ENCODE assay signal across 1 cellular context in the genomic region with DNA sequence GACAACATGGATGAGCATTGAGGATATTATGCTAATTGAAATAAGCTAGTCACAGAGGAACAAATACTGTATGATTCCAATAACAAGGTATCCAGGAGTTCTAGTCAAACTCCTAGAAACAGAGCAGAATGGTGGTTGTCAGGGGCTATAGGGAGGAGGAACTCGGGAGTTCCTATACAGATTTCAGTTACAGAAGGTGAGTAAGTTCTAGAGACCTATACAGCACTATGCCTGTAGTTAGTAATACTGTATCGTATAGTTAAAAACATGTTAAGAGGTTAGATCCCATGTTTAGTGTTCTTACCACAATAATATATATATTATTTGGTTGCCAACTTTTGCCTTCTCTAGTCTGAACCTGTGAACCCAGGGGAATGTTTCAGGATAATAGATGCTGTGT.
TF ChIP-seq lines count a peak whose summit lies in the region.

No MANE protein-coding gene starts in this region.

TF ChIP-seq in GM12878, 131 proteins besides CTCF, POLR2A, EP300 and RAD21 (continued from another document):
- TF ChIP-seq IKZF1 (conservative IDR thresholded peaks at IDR 0.05) (no peak), RCOR1 (conservative IDR thresholded peaks at IDR 0.05; ENCODE audit: low read depth, low read length) (no peak), ZNF274 (IDR thresholded peaks at IDR 0.05; ENCODE audit: insufficient read depth, insufficient read length) (no peak), PAX8 (IDR thresholded peaks at IDR 0.05) (no peak), ZNF24 (IDR thresholded peaks at IDR 0.05) (no peak)
- TF ChIP-seq, protein P1, sequence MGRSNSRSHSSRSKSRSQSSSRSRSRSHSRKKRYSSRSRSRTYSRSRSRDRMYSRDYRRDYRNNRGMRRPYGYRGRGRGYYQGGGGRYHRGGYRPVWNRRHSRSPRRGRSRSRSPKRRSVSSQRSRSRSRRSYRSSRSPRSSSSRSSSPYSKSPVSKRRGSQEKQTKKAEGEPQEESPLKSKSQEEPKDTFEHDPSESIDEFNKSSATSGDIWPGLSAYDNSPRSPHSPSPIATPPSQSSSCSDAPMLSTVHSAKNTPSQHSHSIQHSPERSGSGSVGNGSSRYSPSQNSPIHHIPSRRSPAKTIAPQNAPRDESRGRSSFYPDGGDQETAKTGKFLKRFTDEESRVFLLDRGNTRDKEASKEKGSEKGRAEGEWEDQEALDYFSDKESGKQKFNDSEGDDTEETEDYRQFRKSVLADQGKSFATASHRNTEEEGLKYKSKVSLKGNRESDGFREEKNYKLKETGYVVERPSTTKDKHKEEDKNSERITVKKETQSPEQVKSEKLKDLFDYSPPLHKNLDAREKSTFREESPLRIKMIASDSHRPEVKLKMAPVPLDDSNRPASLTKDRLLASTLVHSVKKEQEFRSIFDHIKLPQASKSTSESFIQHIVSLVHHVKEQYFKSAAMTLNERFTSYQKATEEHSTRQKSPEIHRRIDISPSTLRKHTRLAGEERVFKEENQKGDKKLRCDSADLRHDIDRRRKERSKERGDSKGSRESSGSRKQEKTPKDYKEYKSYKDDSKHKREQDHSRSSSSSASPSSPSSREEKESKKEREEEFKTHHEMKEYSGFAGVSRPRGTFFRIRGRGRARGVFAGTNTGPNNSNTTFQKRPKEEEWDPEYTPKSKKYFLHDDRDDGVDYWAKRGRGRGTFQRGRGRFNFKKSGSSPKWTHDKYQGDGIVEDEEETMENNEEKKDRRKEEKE (IDR thresholded peaks at IDR 0.05) = no peak
- TF ChIP-seq, protein P2, sequence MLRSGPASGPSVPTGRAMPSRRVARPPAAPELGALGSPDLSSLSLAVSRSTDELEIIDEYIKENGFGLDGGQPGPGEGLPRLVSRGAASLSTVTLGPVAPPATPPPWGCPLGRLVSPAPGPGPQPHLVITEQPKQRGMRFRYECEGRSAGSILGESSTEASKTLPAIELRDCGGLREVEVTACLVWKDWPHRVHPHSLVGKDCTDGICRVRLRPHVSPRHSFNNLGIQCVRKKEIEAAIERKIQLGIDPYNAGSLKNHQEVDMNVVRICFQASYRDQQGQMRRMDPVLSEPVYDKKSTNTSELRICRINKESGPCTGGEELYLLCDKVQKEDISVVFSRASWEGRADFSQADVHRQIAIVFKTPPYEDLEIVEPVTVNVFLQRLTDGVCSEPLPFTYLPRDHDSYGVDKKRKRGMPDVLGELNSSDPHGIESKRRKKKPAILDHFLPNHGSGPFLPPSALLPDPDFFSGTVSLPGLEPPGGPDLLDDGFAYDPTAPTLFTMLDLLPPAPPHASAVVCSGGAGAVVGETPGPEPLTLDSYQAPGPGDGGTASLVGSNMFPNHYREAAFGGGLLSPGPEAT (IDR thresholded peaks at IDR 0.05; ENCODE audit: low read depth) = no peak
